ENCODE assay signal across 16 cellular contexts in genomic region chr3:37182816-37183215, GRCh38. TPM values are rescaled to one million over a fixed set of nuclear protein-coding genes. Genes with fewer than 3 reads are reported as not detected.
DNase-seq lines count a peak whose midpoint lies in the region; ATAC-seq and TF ChIP-seq lines count a peak whose summit lies in the region.
"Had no signal": no experiment of that assay in that cellular context is flagged by ENCODE, and none has a peak within 500 bp of the region (broad histone marks: within the 10 kb centered on the region; RNA-seq: fewer than 3 reads in every experiment).

No MANE protein-coding gene starts in this region.

- H3K9me3 ChIP-seq in left ventricle myocardium inferior (replicated peaks) (no peaks in the 10 kb centered on the region), esophagus squamous epithelium (no peaks in the 10 kb centered on the region), sigmoid colon (no peaks in the 10 kb centered on the region), uterus (no peaks in the 10 kb centered on the region)

- TF ChIP-seq EP300 in sigmoid colon (IDR thresholded peaks at IDR 0.05), result no peak

- H3K4me1 ChIP-seq in left ventricle myocardium inferior (peaks cover 61% of the 10 kb centered on the region), esophagus squamous epithelium (peaks cover 16 to 74% (median 42%) of the 10 kb centered on the region in 3 donors), sigmoid colon (peaks cover 0 to 41% (median 31%) of the 10 kb centered on the region in 4 donors), uterus (peaks cover 5 to 8% of the 10 kb centered on the region in 2 donors)

- H3K4me3 ChIP-seq in left ventricle myocardium inferior, result no peak overlapping the region
- H3K4me3 ChIP-seq in esophagus squamous epithelium, result no peak overlapping the region
- H3K4me3 ChIP-seq in sigmoid colon, result no peak overlapping the region
- H3K4me3 ChIP-seq in uterus, result no peak overlapping the region

- TF ChIP-seq POLR2A in esophagus squamous epithelium (IDR thresholded peaks at IDR 0.05) (no peak), sigmoid colon (IDR thresholded peaks at IDR 0.05) (no peak), uterus (IDR thresholded peaks at IDR 0.05) (no peak)

- ATAC-seq in HG03571 (IDR thresholded peaks at IDR 0.05; ENCODE audit: unreplicated experiment) (no peak), HG02852 (IDR thresholded peaks at IDR 0.05; ENCODE audit: unreplicated experiment) (no peak), HG03139 (IDR thresholded peaks at IDR 0.05; ENCODE audit: unreplicated experiment) (no peak)
- ATAC-seq: activated T-cell treated with anti-CD3 and anti-CD28 coated beads, Interleukin-2, amount 50 U/mL, for 72 hours had no signal

- H3K36me3 ChIP-seq in left ventricle myocardium inferior (no peaks in the 10 kb centered on the region), esophagus squamous epithelium (no peaks in the 10 kb centered on the region), sigmoid colon (no peaks in the 10 kb centered on the region), uterus (no peaks in the 10 kb centered on the region)

- DNase-seq in left ventricle myocardium inferior, result no peak
- no peak for DNase-seq in cardiac septum (ENCODE audit: low spot score)
- no peak for DNase-seq in esophagus squamous epithelium (lab: John Stamatoyannopoulos, UW)
- DNase-seq in sigmoid colon, result no peak
- no peak for DNase-seq in uterus
- DNase-seq: activated CD4-positive, alpha-beta memory T cell treated with anti-CD3 and anti-CD28 coated beads, Interleukin-2, amount 10 ng/mL, durations not matched to agents 7 days and 5 days; activated naive CD8-positive, alpha-beta T cell treated with anti-CD3 and anti-CD28 coated beads, Interleukin-2, amount 10 ng/mL, durations not matched to agents 7 days and 5 days; activated T-cell treated with anti-CD3 and anti-CD28 coated beads, Interleukin-2, amount 50 U/mL, for 72 hours; H9; MM.1S; NCI-H1930; NCI-H526 treated with DMSO at 0.1 percent for 48 hours had no signal

- intact Hi-C loops in left ventricle myocardium inferior (cut with micrococcal nuclease), result no loop called here
- intact Hi-C loops in cardiac septum (cut with DNase I), result no loop called here
- intact Hi-C loops in esophagus squamous epithelium (cut with DNase I), result no loop called here
- intact Hi-C loops in sigmoid colon (cut with DNase I), result no loop called here
- intact Hi-C loops in uterus (cut with DNase I; ENCODE audit: low total_unique reads), result no loop called here

- H3K27ac ChIP-seq in left ventricle myocardium inferior (replicated peaks), result peak overlapping the region; percentile 79
- peak overlapping the region; percentile 77 to 88 (median 84) for H3K27ac ChIP-seq in esophagus squamous epithelium
- peak overlapping the region; percentile 48 to 80 (median 73) for H3K27ac ChIP-seq in sigmoid colon
- H3K27ac ChIP-seq in uterus, result peak overlapping the region; percentile 45 to 76
- H3K27ac ChIP-seq: parathyroid adenoma had no signal

- no peak for TF ChIP-seq CTCF in left ventricle myocardium inferior (IDR thresholded peaks at IDR 0.05; ENCODE audit: borderline replicate concordance)
- TF ChIP-seq CTCF in esophagus squamous epithelium (IDR thresholded peaks at IDR 0.05), result no peak
- no peak for TF ChIP-seq CTCF in sigmoid colon (IDR thresholded peaks at IDR 0.05)
- no peak for TF ChIP-seq CTCF in uterus (IDR thresholded peaks at IDR 0.05)

- H3K27me3 ChIP-seq in left ventricle myocardium inferior (ENCODE audit: low read depth) (no peaks in the 10 kb centered on the region), esophagus squamous epithelium (no peaks in the 10 kb centered on the region), sigmoid colon (no peaks in the 10 kb centered on the region), uterus (no peaks in the 10 kb centered on the region)

RNA-seq across cellular contexts. Expression of gene LRRFIP2, which starts 8.4 kb away (rescaled TPM):
- total RNA-seq in left ventricle myocardium inferior, result 155 TPM
- total RNA-seq in cardiac septum, result 135 TPM
- 10 to 100 TPM; 50.0 to 99.7 (median 87.8) TPM for total RNA-seq in esophagus squamous epithelium
- total RNA-seq in sigmoid colon, result 10 to 100 TPM; 49.4 to 66.7 (median 55.9) TPM
- 10 to 100 TPM; 47.2 to 91.8 (median 61.9) TPM for polyA plus RNA-seq in sigmoid colon
- total RNA-seq in uterus, result 100 to 1,000 TPM in 1 of 4 donors, 10 to 100 TPM in 3; 56.5 to 148 (median 62.4) TPM
